In the genomic region with DNA sequence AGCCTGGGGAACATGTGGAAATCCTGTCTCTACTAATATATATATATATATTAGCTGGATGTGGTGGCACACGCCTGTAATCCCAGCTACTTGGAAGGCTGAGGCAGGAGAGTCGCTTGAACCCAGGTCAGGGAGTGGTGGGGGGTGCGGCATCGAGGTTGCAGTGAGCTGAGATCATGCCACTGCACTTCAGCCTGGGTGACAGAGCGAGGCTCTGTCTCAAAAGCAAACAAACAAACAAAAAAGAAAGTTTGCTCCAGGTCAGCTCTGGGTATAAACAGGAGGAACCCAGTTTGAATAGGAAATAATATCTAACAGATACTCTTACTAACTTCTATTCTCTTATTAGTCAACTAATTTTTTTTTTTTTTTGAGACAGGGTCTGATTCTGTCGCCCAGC, we compare ENCODE assay signal across 28 cellular contexts. TPM values are rescaled to one million over a fixed set of nuclear protein-coding genes. Genes with fewer than 3 reads are reported as not detected.
"Had no signal": no experiment of that assay in that cellular context is flagged by ENCODE, and none has a peak within 500 bp of the region (broad histone marks: within the 10 kb centered on the region; RNA-seq: fewer than 3 reads in every experiment).

No MANE protein-coding gene starts in this region.

- H3K27ac Mint-ChIP-seq: effector memory CD8-positive, alpha-beta T cell; endodermal cell; mesothelial cell of epicardium had no signal

- H3K4me1 ChIP-seq: colonic mucosa, lower lobe of right lung had no signal

- H3K9me3 ChIP-seq: colonic mucosa, esophagus squamous epithelium, gastrocnemius medialis, heart right ventricle, left ventricle myocardium inferior, lower lobe of right lung, mucosa of descending colon had no signal

- FAIRE-seq: endometrium, islet of Langerhans, keratinocyte had no signal

- H3K27me3 ChIP-seq: colonic mucosa, gastrocnemius medialis, heart right ventricle had no signal

- H3K4me1 Mint-ChIP-seq: mesothelial cell of epicardium; naive B cell; naive thymus-derived CD8-positive, alpha-beta T cell had no signal

- H3K9me3 Mint-ChIP-seq: dendritic cell treated with granulocyte-macrophage colony-stimulating factor and Interleukin-4, amounts not matched to agents 40 ng/mL and 50 ng/mL, for 4 days; effector memory CD8-positive, alpha-beta T cell; endodermal cell; mesothelial cell of epicardium; naive B cell; naive thymus-derived CD8-positive, alpha-beta T cell had no signal

- H3K36me3 ChIP-seq: colonic mucosa, esophagus squamous epithelium, gastrocnemius medialis, heart right ventricle, left ventricle myocardium inferior, lower lobe of right lung had no signal

- DNase-seq: colonic mucosa; cortex of kidney; effector CD8-positive, alpha-beta T cell; effector memory CD8-positive, alpha-beta T cell; endodermal cell; erythroblast; esophagus squamous epithelium; foreskin fibroblast; foreskin melanocyte; gastrocnemius medialis; glutamatergic neuron; head of caudate nucleus; heart right ventricle; hippocampal formation; left cardiac atrium; left ventricle myocardium inferior; lower lobe of right lung; mesenchymal stem cell; mucosa of descending colon; naive B cell; naive thymus-derived CD8-positive, alpha-beta T cell had no signal

- H3K27ac ChIP-seq: colonic mucosa, epithelial cell of prostate, esophagus squamous epithelium, gastrocnemius medialis, heart right ventricle, left ventricle myocardium inferior, lower lobe of right lung had no signal

- H3K4me3 Mint-ChIP-seq: dendritic cell treated with granulocyte-macrophage colony-stimulating factor and Interleukin-4, amounts not matched to agents 40 ng/mL and 50 ng/mL, for 4 days; effector memory CD8-positive, alpha-beta T cell; endodermal cell; mesothelial cell of epicardium; naive B cell; naive thymus-derived CD8-positive, alpha-beta T cell had no signal

- H3K36me3 Mint-ChIP-seq: mesothelial cell of epicardium; naive B cell; naive thymus-derived CD8-positive, alpha-beta T cell had no signal

- H3K4me3 ChIP-seq: colonic mucosa, esophagus squamous epithelium, gastrocnemius medialis, heart right ventricle, left ventricle myocardium inferior, lower lobe of right lung, mucosa of descending colon had no signal

- ATAC-seq: effector memory CD8-positive, alpha-beta T cell; esophagus mucosa; gastrocnemius medialis; heart right ventricle; left cardiac atrium; lower lobe of right lung; mucosa of descending colon; naive thymus-derived CD8-positive, alpha-beta T cell had no signal

RNA-seq across cellular contexts. Expression of a gene that starts 34.3 kb away (rescaled TPM):
- polyA plus RNA-seq: keratinocyte; naive thymus-derived CD8-positive, alpha-beta T cell had no signal
